Comparison of ENCODE assay signal across 11 cellular contexts in genomic region chr4:7134737-7135388, GRCh38. TPM values are rescaled to one million over a fixed set of nuclear protein-coding genes. Genes with fewer than 3 reads are reported as not detected.
DNase-seq lines count a peak whose midpoint lies in the region; ATAC-seq and TF ChIP-seq lines count a peak whose summit lies in the region.
"Had no signal": no experiment of that assay in that cellular context is flagged by ENCODE, and none has a peak within 500 bp of the region (broad histone marks: within the 10 kb centered on the region; RNA-seq: fewer than 3 reads in every experiment).

No MANE protein-coding gene starts in this region.

- no peak for TF ChIP-seq CTCF in BJ (IDR thresholded peaks at IDR 0.05; ENCODE audit: insufficient read depth, low read depth, low read length)
- no peak for TF ChIP-seq CTCF in NB4 (IDR thresholded peaks at IDR 0.05; ENCODE audit: low read depth, low read length)
- no peak for TF ChIP-seq CTCF in ovary (IDR thresholded peaks at IDR 0.05)
- no peak for TF ChIP-seq CTCF in H9 (conservative IDR thresholded peaks at IDR 0.05)

- no peak overlapping the region for H3K14ac ChIP-seq in H9 (ENCODE audit: insufficient read depth, low read length)

- TF ChIP-seq POLR2A in NB4 (IDR thresholded peaks at IDR 0.05; ENCODE audit: extremely low read depth, insufficient read length): no peak
- TF ChIP-seq POLR2A in ovary (IDR thresholded peaks at IDR 0.05): no peak

- ATAC-seq in T-cell (replicated peaks in 1 of 4) (no peak), HG03175 (IDR thresholded peaks at IDR 0.05; ENCODE audit: unreplicated experiment) (no peak)
- ATAC-seq: activated CD8-positive, alpha-beta memory T cell treated with anti-CD3 and anti-CD28 coated beads, Interleukin-2, amount 10 ng/mL, durations not matched to agents 7 days and 5 days had no signal

- no peak overlapping the region for H2AFZ ChIP-seq in H9 (ENCODE audit: low read length)

- H3K79me2 ChIP-seq in H9 (ENCODE audit: insufficient read depth, low read length): no peaks in the 10 kb centered on the region

- no peak overlapping the region for H2BK20ac ChIP-seq in H9 (ENCODE audit: low read depth, low read length, poor library complexity, severe bottlenecking)

- H2BK120ac ChIP-seq in H9 (ENCODE audit: low read depth, low read length, poor library complexity, severe bottlenecking): no peak overlapping the region

- H3K27ac ChIP-seq in ovary (peak overlapping the region in 1 of 2 donors; percentile 45), H9 (ENCODE audit: insufficient read length, low read depth, low read length) (no peak overlapping the region)

- H3K36me3 ChIP-seq in BJ (ENCODE audit: control insufficient read depth, insufficient read depth, low read length) (no peaks in the 10 kb centered on the region), ovary (no peaks in the 10 kb centered on the region)

- H4K91ac ChIP-seq in H9 (ENCODE audit: insufficient read length, low read depth, low read length): no peak overlapping the region

- no peaks in the 10 kb centered on the region; the same call in 1 of the 2 replicates for H3K27me3 ChIP-seq in BJ (ENCODE audit: control insufficient read depth, insufficient read depth, low read length)
- no peaks in the 10 kb centered on the region for H3K27me3 ChIP-seq in ovary
- no peaks in the 10 kb centered on the region for H3K27me3 ChIP-seq in H9 (ENCODE audit: insufficient read depth, low read length)

- CTCF ChIA-PET in BJ (lab: Yijun Ruan, JAX) (interaction anchor here (1.5 kb wide), 1 partner anchor 22 kb away, joined by 4 read pairs; no protein-coding TSS in a partner anchor), T-cell (lab: Charles Lee) (no interaction called here)

- no peaks in the 10 kb centered on the region for H3K23me2 ChIP-seq in H9 (ENCODE audit: insufficient read length, low read depth, low read length, poor library complexity, severe bottlenecking)

- H4K5ac ChIP-seq in H9 (ENCODE audit: insufficient read length, low read depth, low read length): no peak overlapping the region

- no peak overlapping the region for H4K8ac ChIP-seq in H9 (replicated peaks; ENCODE audit: insufficient read length, low read depth, low read length)

- POLR2A ChIA-PET in BJ (lab: Charles Lee) (no interaction called here), T-cell (lab: Charles Lee) (no interaction called here)

- no peaks in the 10 kb centered on the region for H3K36me3 Mint-ChIP-seq in H9 (ENCODE audit: insufficient read depth in 1 of 3, low read depth in 3 of 3)
- H3K36me3 Mint-ChIP-seq in T-cell: no peaks in the 10 kb centered on the region
- H3K36me3 Mint-ChIP-seq: activated CD8-positive, alpha-beta memory T cell treated with anti-CD3 and anti-CD28 coated beads, Interleukin-2, amount 10 ng/mL, durations not matched to agents 7 days and 5 days had no signal

- no peaks in the 10 kb centered on the region for H3K79me1 ChIP-seq in H9 (ENCODE audit: insufficient read depth, low read depth, low read length, poor library complexity, severe bottlenecking)

- no peak overlapping the region for H3K9ac ChIP-seq in H9 (ENCODE audit: extremely low read depth, insufficient read length, low read length)

- 12 to 18% (median 16%) methylated on average over 12 of the region's 12 CpGs for WGBS in ovary, 3 donors
- WGBS in H9 (ENCODE audit: extremely low coverage, insufficient read length, low lambda C conversion rate): no CpG with 5 or more reads among the region's 12 CpGs

- TF ChIP-seq EP300 in ovary (IDR thresholded peaks at IDR 0.05): no peak

- no peak overlapping the region for H3K27ac Mint-ChIP-seq in H9
- H3K27ac Mint-ChIP-seq in T-cell: no peak overlapping the region
- H3K27ac Mint-ChIP-seq: activated CD8-positive, alpha-beta memory T cell treated with anti-CD3 and anti-CD28 coated beads, Interleukin-2, amount 10 ng/mL, durations not matched to agents 7 days and 5 days had no signal

- H3K4me3 Mint-ChIP-seq in H9 (no peak overlapping the region), T-cell (no peak overlapping the region)
- H3K4me3 Mint-ChIP-seq: activated CD8-positive, alpha-beta memory T cell treated with anti-CD3 and anti-CD28 coated beads, Interleukin-2, amount 10 ng/mL, durations not matched to agents 7 days and 5 days had no signal

- H2BK5ac ChIP-seq in H9 (ENCODE audit: insufficient read length, low read length): no peak overlapping the region

- no peak overlapping the region for H3T11ph ChIP-seq in H9 (ENCODE audit: low read length)

- no peak overlapping the region for H3K23ac ChIP-seq in H9 (ENCODE audit: insufficient read length, low read depth, low read length)

- H3K4me1 ChIP-seq in ovary (ENCODE audit: insufficient read depth) (peaks cover 7% of the 10 kb centered on the region), H9 (ENCODE audit: insufficient read depth, low read length) (0 out of 2 replicates have a peak, but pooled peaks cover 3% of the 10 kb centered on the region)

- no peak overlapping the region for H3K18ac ChIP-seq in H9 (ENCODE audit: insufficient read length, low read depth, low read length)

- H3K9me3 Mint-ChIP-seq in H9 (peaks cover 0 to 3% of the 10 kb centered on the region in 2 experiments; a peak in 2 of 5 replicates), T-cell (peaks cover 0 to 2% (median 0%) of the 10 kb centered on the region in 3 donors)

- H3K56ac ChIP-seq in H9 (ENCODE audit: insufficient read length, low read depth, low read length): no peak overlapping the region

- H3K9me3 ChIP-seq in ovary (no peaks in the 10 kb centered on the region), H9 (ENCODE audit: control insufficient read depth, low read depth, low read length) (no peaks in the 10 kb centered on the region)

- intact Hi-C loops in ovary (cut with DNase I): no loop called here

- H3K4me2 ChIP-seq in H9 (ENCODE audit: insufficient read depth, insufficient read length, low read length): no peak overlapping the region

- H3K4me1 Mint-ChIP-seq in H9: peaks cover 16 to 19% of the 10 kb centered on the region in 2 experiments
- H3K4me1 Mint-ChIP-seq in T-cell: peaks cover 0 to 3% (median 0%) of the 10 kb centered on the region in 3 donors
- H3K4me1 Mint-ChIP-seq: activated CD8-positive, alpha-beta memory T cell treated with anti-CD3 and anti-CD28 coated beads, Interleukin-2, amount 10 ng/mL, durations not matched to agents 7 days and 5 days had no signal

- H3K4ac ChIP-seq in H9 (ENCODE audit: low read depth, low read length): no peak overlapping the region

- H3K27me3 Mint-ChIP-seq in H9 (ENCODE audit: low read depth) (peaks cover 7% of the 10 kb centered on the region), T-cell (peaks cover 3 to 5% of the 10 kb centered on the region in 2 donors)
- H3K27me3 Mint-ChIP-seq: activated CD8-positive, alpha-beta memory T cell treated with anti-CD3 and anti-CD28 coated beads, Interleukin-2, amount 10 ng/mL, durations not matched to agents 7 days and 5 days had no signal

- H3K4me3 ChIP-seq in BJ (ENCODE audit: low read depth, low read length) (no peak overlapping the region), NB4 (ENCODE audit: low read depth, low read length) (no peak overlapping the region), ovary (no peak overlapping the region)

- no peaks in the 10 kb centered on the region for H4K20me1 ChIP-seq in H9 (ENCODE audit: control insufficient read depth, insufficient read depth, insufficient read length)

- H2BK15ac ChIP-seq in H9 (ENCODE audit: low read depth, low read length): no peak overlapping the region

- no peak overlapping the region for H2AK5ac ChIP-seq in H9 (ENCODE audit: insufficient read length, low read length)

- H2BK12ac ChIP-seq in H9 (ENCODE audit: insufficient read length, low read depth, low read length): no peak overlapping the region

- DNase-seq in BJ (ENCODE audit: low read depth): peak; percentile 82
- DNase-seq in NB4 (ENCODE audit: low read depth): peak; percentile 31
- peak; percentile 49 for DNase-seq in epidermal melanocyte (ENCODE audit: insufficient read length, low spot score)
- peak; percentile 84 to 89 (median 85) for DNase-seq in ovary
- DNase-seq in H9: no peak
- DNase-seq in T-cell: no peak
- DNase-seq in NCI-H187 (lab: John Stamatoyannopoulos, UW): no peak
- DNase-seq: activated CD8-positive, alpha-beta memory T cell treated with anti-CD3 and anti-CD28 coated beads, Interleukin-2, amount 10 ng/mL, durations not matched to agents 7 days and 5 days; NCI-H69; stimulated activated naive CD4-positive, alpha-beta T cell treated with Interleukin-2 at 50 U/mL for 16 hours had no signal

RNA-seq across cellular contexts. Expression of gene SORCS2, which starts 57.5 kb away (rescaled TPM):
- polyA plus RNA-seq in BJ (2011; rRNA removed) (0.59 and 0.63 TPM in 2 replicates), ovary (10 to 100 TPM in 1 of 2 donors, 1 to 10 TPM in 1; 3.9 to 10.9 TPM)
- 0.14 and 0.51 TPM in 2 replicates for polyA minus RNA-seq in BJ (2011; rRNA and poly(A)+ RNA removed)
- total RNA-seq in ovary (10 to 100 TPM in 3 of 7 donors, 1 to 10 TPM in 3, under 1 TPM in 1; 0.60 to 23.9 (median 7.1) TPM), H9 (2021) (0.57 and 0.72 TPM in 2 replicates), T-cell (under 1 TPM in 1 of 5 donors, not detected in 4; 0.22 TPM)

Comparison
In these comparisons a context has a peak if more than half of its experiments do, and no peak if none do; other contexts are left out.
1. DNase-seq: peak in BJ (single experiment), NB4 (single experiment), epidermal melanocyte (single experiment) and ovary (5 of 5); none in H9 (single experiment), T-cell (0 of 34) and NCI-H187 (0 of 2).